In the genomic region with DNA sequence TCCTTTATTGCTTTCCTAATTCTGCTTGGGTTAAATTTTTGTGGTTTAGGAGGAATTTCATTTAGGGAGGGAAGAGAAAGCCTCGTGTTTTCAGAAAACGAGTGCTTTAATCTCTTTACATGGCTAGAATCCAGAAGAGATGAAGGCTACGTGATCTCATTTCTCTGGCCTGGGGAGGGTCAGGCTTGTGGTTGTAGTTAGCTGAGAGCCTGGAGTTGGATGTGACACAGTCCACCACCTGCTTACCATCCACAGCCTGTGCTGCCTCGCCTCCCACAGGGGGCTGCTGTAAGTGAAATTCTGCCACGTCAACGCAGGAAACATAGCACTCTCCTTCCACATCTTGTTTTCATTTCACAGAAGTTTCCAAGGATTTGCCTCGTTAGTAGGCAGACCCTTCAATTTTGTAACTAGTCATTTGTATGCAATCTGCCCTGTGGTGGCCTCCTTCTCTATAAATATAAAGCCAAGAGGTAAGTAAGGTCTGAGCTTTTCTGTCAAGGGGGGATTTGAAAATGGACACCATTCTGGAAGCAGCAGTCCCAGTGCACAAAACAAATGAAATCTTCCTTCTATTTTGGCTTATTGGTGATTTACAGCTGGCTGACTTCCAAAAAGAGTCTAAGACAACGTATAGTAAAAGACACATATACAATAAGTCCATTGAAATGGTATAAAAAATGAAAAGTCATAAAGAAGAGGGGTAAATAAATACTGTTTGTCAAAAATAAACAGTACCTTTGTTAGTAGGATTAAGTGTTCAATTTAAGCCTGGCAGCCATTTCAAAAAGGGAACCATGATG, we compare ENCODE assay signal across 8 cellular contexts. TPM values are rescaled to one million over a fixed set of nuclear protein-coding genes. Genes with fewer than 3 reads are reported as not detected.
A peak's percentile ranks its signal among the peaks of the same experiment; 100 is the strongest.
DNase-seq lines count a peak whose midpoint lies in the region; ATAC-seq, FAIRE-seq and TF ChIP-seq lines count a peak whose summit lies in the region.

No MANE protein-coding gene starts in this region.

- H3K27me3 ChIP-seq in SJSA1 (replicated peaks): no peaks in the 10 kb centered on the region

- DNase-seq in H54 (ENCODE audit: insufficient read length, low spot score) (peak; percentile 57), SJSA1 (ENCODE audit: low read depth in 1 of 2, low spot score in 2 of 2) (peak; percentile 69 to 84), foreskin fibroblast (peak; percentile 97 to 99), skeletal muscle cell (ENCODE audit: low read depth) (peak; percentile 99), MV-4-11 (lab: John Stamatoyannopoulos, UW) (no peak), NCI-H2171 (lab: John Stamatoyannopoulos, UW) (no peak)

- peak; percentile 12 for TF ChIP-seq CTCF in foreskin fibroblast (IDR thresholded peaks at IDR 0.05; ENCODE audit: low read depth, low read length)

- ATAC-seq in GM18868 (IDR thresholded peaks at IDR 0.05; ENCODE audit: unreplicated experiment): no peak
- ATAC-seq in GM21576 (IDR thresholded peaks at IDR 0.05; ENCODE audit: unreplicated experiment): no peak

- H3K4me3 ChIP-seq in SJSA1: no peak overlapping the region
- H3K4me3 ChIP-seq in foreskin fibroblast (ENCODE audit: low read depth in 1 of 2, low read length in 2 of 2): peak overlapping the region in 1 of 2 donors; percentile 71
- H3K4me3 ChIP-seq in skeletal muscle cell (ENCODE audit: low read depth, low read length): peak overlapping the region; percentile 2

- H3K27ac ChIP-seq in SJSA1: peak overlapping the region; percentile 76

- peak; percentile 97 for FAIRE-seq in H54 (lab: Jason Lieb, UNC)

- H3K36me3 ChIP-seq in SJSA1: no peaks in the 10 kb centered on the region

- TF ChIP-seq POLR2A in H54 (IDR thresholded peaks at IDR 0.05; ENCODE audit: low read depth, low read length): no peak

- peaks cover 63% of the 10 kb centered on the region for H3K4me1 ChIP-seq in SJSA1 (replicated peaks)

- H3K9me3 ChIP-seq in SJSA1 (replicated peaks): no peaks in the 10 kb centered on the region

RNA-seq across cellular contexts. Expression of a gene that starts 3.4 kb away (rescaled TPM):
- total RNA-seq in SJSA1 (2014; rRNA removed; shearing (Covaris generic)): 13.3 and 18.2 TPM in 2 replicates

RNA-seq across cellular contexts. Expression of a gene that starts 43.0 kb away (rescaled TPM):
- total RNA-seq in SJSA1 (2014; rRNA removed; shearing (Covaris generic)): 23.4 and 54.8 TPM in 2 replicates

Comparison
In these comparisons a context has a peak if more than half of its experiments do, and no peak if none do; other contexts are left out.
1. DNase-seq: peak in H54 (single experiment), SJSA1 (2 of 2), foreskin fibroblast (2 of 2) and skeletal muscle cell (single experiment); none in MV-4-11 (single experiment) and NCI-H2171 (single experiment).